In the genomic region with DNA sequence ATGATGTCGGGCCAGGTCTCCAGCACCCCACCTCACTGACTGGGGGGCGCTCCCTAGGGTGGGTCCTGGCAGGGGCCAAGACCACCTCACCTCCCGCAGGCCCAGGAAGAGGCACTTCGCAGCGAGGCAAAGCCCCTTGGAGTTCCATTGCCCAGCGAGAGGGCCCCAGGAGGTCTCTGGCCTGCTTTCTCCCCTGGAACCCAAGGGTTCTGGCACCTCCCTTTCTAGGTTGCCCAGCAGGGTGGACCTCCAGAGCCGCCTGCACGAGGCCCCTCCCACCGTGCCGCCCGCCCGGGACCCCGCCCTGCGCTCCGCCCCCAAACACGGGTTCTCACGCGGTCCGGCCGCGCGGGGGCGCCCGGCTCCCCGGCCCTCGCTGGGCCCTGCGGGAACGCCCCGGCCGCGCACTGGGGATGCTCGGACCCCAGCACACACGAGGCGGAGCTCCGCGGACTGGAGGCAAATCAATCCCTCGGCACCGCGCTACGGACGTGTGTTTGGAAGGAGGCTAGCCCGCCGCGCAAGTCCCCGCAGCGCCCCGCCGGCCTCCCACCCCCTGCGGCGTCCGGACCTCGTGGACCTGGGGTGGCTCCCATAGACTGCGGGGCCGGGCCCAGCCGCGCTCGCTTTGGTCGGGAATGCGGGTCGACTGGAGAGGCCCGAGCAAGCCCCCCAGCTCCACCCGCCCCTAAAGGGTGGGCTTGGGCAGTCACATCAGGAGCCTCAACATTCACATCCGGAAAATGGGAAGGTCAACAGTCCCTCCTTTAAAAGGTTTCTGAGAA, we compare ENCODE assay signal across 8 cellular contexts.
DNase-seq lines count a peak whose midpoint lies in the region; FAIRE-seq and TF ChIP-seq lines count a peak whose summit lies in the region.

No MANE protein-coding gene starts in this region.

- H3K4me3 ChIP-seq in osteoblast (ENCODE audit: insufficient read depth, low read length) (no peak overlapping the region), uterus (no peak overlapping the region)

- H3K27me3 ChIP-seq in osteoblast (ENCODE audit: insufficient read depth, low read length) (peaks cover 56% of the 10 kb centered on the region), uterus (peaks cover 0 to 29% of the 10 kb centered on the region in 2 donors)

- H3K4me3 Mint-ChIP-seq in activated T-helper 2 cell treated with anti-CD3 and anti-CD28 coated beads, Interferon-gamma antibody, Interleukin-2, Interleukin-4, amounts not matched to agents 10 μg/mL and 5 μg/mL and 100 μg/mL, durations not matched to agents 14 hours and 24 hours and 36 hours (ENCODE audit: low read depth), result no peak overlapping the region

- no peak overlapping the region for H3K4me2 ChIP-seq in osteoblast (ENCODE audit: insufficient read depth, low read length)

- FAIRE-seq in frontal cortex (lab: Jason Lieb, UNC), result no peak

- DNase-seq in NCI-H1105 treated with DMSO at 0.1 percent for 48 hours (lab: John Stamatoyannopoulos, UW), result peak; percentile 1
- no peak for DNase-seq in NCI-H1105 (lab: John Stamatoyannopoulos, UW)
- DNase-seq in NCI-H748 (lab: John Stamatoyannopoulos, UW; ENCODE audit: unreplicated experiment), result peak; percentile 81
- DNase-seq in activated T-helper 2 cell treated with anti-CD3 and anti-CD28 coated beads, Interferon-gamma antibody, Interleukin-2, Interleukin-4, amounts not matched to agents 10 μg/mL and 5 μg/mL and 100 μg/mL, durations not matched to agents 14 hours and 24 hours and 36 hours (ENCODE audit: low spot score), result peak; percentile 55
- peak; percentile 78 to 86 for DNase-seq in frontal cortex (ENCODE audit: low spot score in 2 of 2)
- peak; percentile 97 for DNase-seq in osteoblast (ENCODE audit: insufficient read length, low spot score, missing footprints)
- peak in 1 of 2 donors; percentile 61 for DNase-seq in uterus
- DNase-seq in OCI-M1 (lab: John Stamatoyannopoulos, UW), result no peak

- H4K20me1 ChIP-seq in osteoblast (ENCODE audit: insufficient read depth, low read length), result no peaks in the 10 kb centered on the region

- peaks cover 22% of the 10 kb centered on the region for H3K4me1 Mint-ChIP-seq in activated T-helper 2 cell treated with anti-CD3 and anti-CD28 coated beads, Interferon-gamma antibody, Interleukin-2, Interleukin-4, amounts not matched to agents 10 μg/mL and 5 μg/mL and 100 μg/mL, durations not matched to agents 14 hours and 24 hours and 36 hours (ENCODE audit: low read depth)

- no peaks in the 10 kb centered on the region for H3K79me2 ChIP-seq in osteoblast (ENCODE audit: insufficient read depth, low read length)

- no peak for TF ChIP-seq POLR2A in uterus (IDR thresholded peaks at IDR 0.05)

- no peaks in the 10 kb centered on the region for H3K9me3 ChIP-seq in osteoblast (ENCODE audit: low read depth, low read length)
- no peaks in the 10 kb centered on the region for H3K9me3 ChIP-seq in uterus

- H3K4me1 ChIP-seq in osteoblast (ENCODE audit: insufficient read depth, low read length) (peaks cover 17% of the 10 kb centered on the region), uterus (no peaks in the 10 kb centered on the region)

- peak; percentile 35 for TF ChIP-seq CTCF in osteoblast (IDR thresholded peaks at IDR 0.05; ENCODE audit: extremely low read depth, low read depth, low read length)
- TF ChIP-seq CTCF in uterus (IDR thresholded peaks at IDR 0.05), result peak in 3 of 4 experiments; percentile 18 to 35 (median 18)

- no peak overlapping the region for H3K27ac ChIP-seq in osteoblast (ENCODE audit: low read depth, low read length)
- H3K27ac ChIP-seq in uterus, result no peak overlapping the region

- no peaks in the 10 kb centered on the region for H3K36me3 Mint-ChIP-seq in activated T-helper 2 cell treated with anti-CD3 and anti-CD28 coated beads, Interferon-gamma antibody, Interleukin-2, Interleukin-4, amounts not matched to agents 10 μg/mL and 5 μg/mL and 100 μg/mL, durations not matched to agents 14 hours and 24 hours and 36 hours (ENCODE audit: low read depth)

- no peak overlapping the region for H3K27ac Mint-ChIP-seq in activated T-helper 2 cell treated with anti-CD3 and anti-CD28 coated beads, Interferon-gamma antibody, Interleukin-2, Interleukin-4, amounts not matched to agents 10 μg/mL and 5 μg/mL and 100 μg/mL, durations not matched to agents 14 hours and 24 hours and 36 hours

- H3K27me3 Mint-ChIP-seq in activated T-helper 2 cell treated with anti-CD3 and anti-CD28 coated beads, Interferon-gamma antibody, Interleukin-2, Interleukin-4, amounts not matched to agents 10 μg/mL and 5 μg/mL and 100 μg/mL, durations not matched to agents 14 hours and 24 hours and 36 hours (ENCODE audit: low read depth), result peaks cover 71% of the 10 kb centered on the region

- H2AFZ ChIP-seq in osteoblast (ENCODE audit: low read length), result no peak overlapping the region

- H3K36me3 ChIP-seq in osteoblast (ENCODE audit: insufficient read depth, low read length), result no peaks in the 10 kb centered on the region
- no peaks in the 10 kb centered on the region for H3K36me3 ChIP-seq in uterus

- intact Hi-C loops in activated T-helper 2 cell treated with anti-CD3 and anti-CD28 coated beads, Interferon-gamma antibody, Interleukin-2, Interleukin-4, amounts not matched to agents 10 μg/mL and 5 μg/mL and 100 μg/mL, durations not matched to agents 14 hours and 24 hours and 36 hours (cut with micrococcal nuclease), result no loop called here
- intact Hi-C loops in uterus (cut with DNase I; ENCODE audit: low total_unique reads), result no loop called here

- H3K9me3 Mint-ChIP-seq in activated T-helper 2 cell treated with anti-CD3 and anti-CD28 coated beads, Interferon-gamma antibody, Interleukin-2, Interleukin-4, amounts not matched to agents 10 μg/mL and 5 μg/mL and 100 μg/mL, durations not matched to agents 14 hours and 24 hours and 36 hours, result no peaks in the 10 kb centered on the region

Comparison
In these comparisons a context has a peak if more than half of its experiments do, and no peak if none do; other contexts are left out.
1. DNase-seq: peak in NCI-H1105 treated with DMSO at 0.1 percent for 48 hours (single experiment), NCI-H748 (single experiment), activated T-helper 2 cell treated with anti-CD3 and anti-CD28 coated beads, Interferon-gamma antibody, Interleukin-2, Interleukin-4, amounts not matched to agents 10 μg/mL and 5 μg/mL and 100 μg/mL, durations not matched to agents 14 hours and 24 hours and 36 hours (single experiment), frontal cortex (2 of 2) and osteoblast (single experiment); none in NCI-H1105 (single experiment) and OCI-M1 (single experiment).